In the genomic region with DNA sequence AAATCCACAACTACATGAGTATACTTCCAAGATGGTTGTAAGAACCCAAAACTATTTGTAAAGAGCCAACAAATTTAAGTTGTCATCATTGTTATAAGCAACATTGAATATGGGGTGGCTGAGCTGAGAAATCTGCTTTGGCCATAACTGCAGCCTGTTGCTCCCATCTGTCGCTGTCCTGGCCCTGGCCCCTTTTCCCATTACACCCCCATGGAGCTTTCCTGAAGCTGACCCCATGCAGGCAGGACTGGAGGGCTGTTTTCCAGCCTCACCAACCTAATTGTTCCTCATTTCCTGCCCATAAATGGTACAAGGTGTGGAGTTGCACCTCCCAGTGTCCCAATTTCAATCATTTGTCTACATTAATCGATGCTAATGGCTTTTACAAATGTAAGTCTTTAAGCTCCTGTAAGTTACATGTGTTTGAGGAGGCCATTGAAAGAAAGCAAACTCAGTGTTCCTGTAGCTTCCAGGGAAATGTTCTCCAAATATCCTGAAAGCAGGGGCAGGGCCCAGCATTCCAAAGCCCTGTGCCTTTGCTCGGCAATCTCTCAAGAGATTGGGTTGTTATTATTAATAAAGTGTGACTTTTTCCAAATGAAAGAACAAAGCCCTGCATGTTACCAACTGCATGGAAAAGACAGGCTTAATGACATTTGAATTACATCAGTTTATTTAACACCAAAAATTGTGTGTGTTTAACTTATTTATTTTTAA, we compare ENCODE assay signal across 14 cellular contexts.
DNase-seq lines count a peak whose midpoint lies in the region; ATAC-seq, FAIRE-seq and TF ChIP-seq lines count a peak whose summit lies in the region.
"Had no signal": no experiment of that assay in that cellular context is flagged by ENCODE, and none has a peak within 500 bp of the region (broad histone marks: within the 10 kb centered on the region; RNA-seq: fewer than 3 reads in every experiment).

No MANE protein-coding gene starts in this region.

- TF ChIP-seq POLR2A in thyroid gland (IDR thresholded peaks at IDR 0.05), result no peak

- ATAC-seq in natural killer cell treated with Interleukin-12 subunit alpha and Interleukin-12 subunit beta and Interleukin-15 and Interleukin-18, amount 100 ng/mL, for 72 hours, result no peak
- ATAC-seq in esophagus mucosa (no peak), GM18517 (IDR thresholded peaks at IDR 0.05; ENCODE audit: unreplicated experiment) (no peak)

- H3K27ac ChIP-seq in thyroid gland, result peak overlapping the region in 2 of 3 donors; percentile 46 to 82
- H3K27ac ChIP-seq: BLaER1 treated with 17β-estradiol and CSF1 and Interleukin-3, amounts not matched to agents 10 nM and 100 nM had no signal

- H3K27me3 ChIP-seq in bronchial epithelial cell (ENCODE audit: control insufficient read depth, insufficient read depth, low read length), result no peaks in the 10 kb centered on the region
- H3K27me3 ChIP-seq in thyroid gland, result no peaks in the 10 kb centered on the region
- H3K27me3 ChIP-seq: BLaER1 treated with 17β-estradiol and CSF1 and Interleukin-3, amounts not matched to agents 10 nM and 100 nM had no signal

- intact Hi-C loops in thyroid gland (cut with DNase I), result no loop called here

- H3K9me3 ChIP-seq in thyroid gland, result no peaks in the 10 kb centered on the region
- H3K9me3 ChIP-seq: BLaER1 treated with 17β-estradiol and CSF1 and Interleukin-3, amounts not matched to agents 10 nM and 100 nM had no signal

- TF ChIP-seq CTCF in bronchial epithelial cell (IDR thresholded peaks at IDR 0.05; ENCODE audit: insufficient read depth, low read length, severe bottlenecking) (no peak), nephron progenitor cell (IDR thresholded peaks at IDR 0.05) (no peak), thyroid gland (IDR thresholded peaks at IDR 0.05) (no peak)

- DNase-seq in NCI-H82 (lab: John Stamatoyannopoulos, UW) (peak; percentile 22), NCI-H82 treated with DMSO at 0.1 percent for 48 hours (lab: John Stamatoyannopoulos, UW; ENCODE audit: unreplicated experiment) (no peak), bronchial epithelial cell (ENCODE audit: low read depth) (no peak), nephron progenitor cell (no peak), thyroid gland (peak; percentile 25 to 35)
- DNase-seq in natural killer cell treated with Interleukin-12 subunit alpha and Interleukin-12 subunit beta and Interleukin-15 and Interleukin-18, amount 100 ng/mL, for 72 hours (ENCODE audit: low spot score), result no peak
- DNase-seq: 8988T, KG1, NCI-H1048, NCI-H69, SHP77 treated with DMSO at 0.1 percent for 48 hours had no signal

- peaks cover 6% of the 10 kb centered on the region for H3K9me3 Mint-ChIP-seq in nephron progenitor cell
- H3K9me3 Mint-ChIP-seq in natural killer cell treated with Interleukin-12 subunit alpha and Interleukin-12 subunit beta and Interleukin-15 and Interleukin-18, amount 100 ng/mL, for 72 hours, result peaks cover 2% of the 10 kb centered on the region

- no peak overlapping the region for H3K4me3 ChIP-seq in bronchial epithelial cell (ENCODE audit: low read depth, low read length)
- no peak overlapping the region for H3K4me3 ChIP-seq in thyroid gland (replicated peaks in 1 of 3)
- H3K4me3 ChIP-seq: BLaER1 treated with 17β-estradiol and CSF1 and Interleukin-3, amounts not matched to agents 10 nM and 100 nM had no signal

- peak overlapping the region; percentile 74 for H3K27ac Mint-ChIP-seq in nephron progenitor cell
- no peak overlapping the region for H3K27ac Mint-ChIP-seq in natural killer cell treated with Interleukin-12 subunit alpha and Interleukin-12 subunit beta and Interleukin-15 and Interleukin-18, amount 100 ng/mL, for 72 hours

- 55 to 66% methylated on average over 3 of the region's 3 CpGs for WGBS in thyroid gland, 2 donors

- H3K4me1 ChIP-seq in thyroid gland, result peaks cover 44 to 45% of the 10 kb centered on the region in 2 donors
- H3K4me1 ChIP-seq: BLaER1 treated with 17β-estradiol and CSF1 and Interleukin-3, amounts not matched to agents 10 nM and 100 nM had no signal

- no peaks in the 10 kb centered on the region for H3K36me3 Mint-ChIP-seq in nephron progenitor cell (ENCODE audit: low read depth)
- no peaks in the 10 kb centered on the region for H3K36me3 Mint-ChIP-seq in natural killer cell treated with Interleukin-12 subunit alpha and Interleukin-12 subunit beta and Interleukin-15 and Interleukin-18, amount 100 ng/mL, for 72 hours

- no peaks in the 10 kb centered on the region for H3K36me3 ChIP-seq in bronchial epithelial cell (ENCODE audit: control insufficient read depth, insufficient read depth, low read length)
- no peaks in the 10 kb centered on the region for H3K36me3 ChIP-seq in thyroid gland
- H3K36me3 ChIP-seq: BLaER1 treated with 17β-estradiol and CSF1 and Interleukin-3, amounts not matched to agents 10 nM and 100 nM had no signal

- no peak overlapping the region for H3K4me3 Mint-ChIP-seq in nephron progenitor cell
- H3K4me3 Mint-ChIP-seq in natural killer cell treated with Interleukin-12 subunit alpha and Interleukin-12 subunit beta and Interleukin-15 and Interleukin-18, amount 100 ng/mL, for 72 hours, result no peak overlapping the region

- no peaks in the 10 kb centered on the region for H3K4me1 Mint-ChIP-seq in nephron progenitor cell
- no peaks in the 10 kb centered on the region for H3K4me1 Mint-ChIP-seq in natural killer cell treated with Interleukin-12 subunit alpha and Interleukin-12 subunit beta and Interleukin-15 and Interleukin-18, amount 100 ng/mL, for 72 hours (ENCODE audit: low read depth in 2 of 2)

- FAIRE-seq in bronchial epithelial cell (lab: Jason Lieb, UNC), result peak; percentile 32

- H3K27me3 Mint-ChIP-seq in nephron progenitor cell (ENCODE audit: low read depth, poor library complexity), result peaks cover 6% of the 10 kb centered on the region
- H3K27me3 Mint-ChIP-seq in natural killer cell treated with Interleukin-12 subunit alpha and Interleukin-12 subunit beta and Interleukin-15 and Interleukin-18, amount 100 ng/mL, for 72 hours, result peaks cover 4 to 6% of the 10 kb centered on the region in 2 donors

Comparison
In these comparisons a context has a peak if more than half of its experiments do, and no peak if none do; other contexts are left out.
1. DNase-seq: peak in NCI-H82 (single experiment) and thyroid gland (2 of 2); none in NCI-H82 treated with DMSO at 0.1 percent for 48 hours (single experiment), bronchial epithelial cell (single experiment), nephron progenitor cell (single experiment) and natural killer cell treated with Interleukin-12 subunit alpha and Interleukin-12 subunit beta and Interleukin-15 and Interleukin-18, amount 100 ng/mL, for 72 hours (single experiment).